10 cellular contexts compared by ENCODE assay signal in the genomic region with DNA sequence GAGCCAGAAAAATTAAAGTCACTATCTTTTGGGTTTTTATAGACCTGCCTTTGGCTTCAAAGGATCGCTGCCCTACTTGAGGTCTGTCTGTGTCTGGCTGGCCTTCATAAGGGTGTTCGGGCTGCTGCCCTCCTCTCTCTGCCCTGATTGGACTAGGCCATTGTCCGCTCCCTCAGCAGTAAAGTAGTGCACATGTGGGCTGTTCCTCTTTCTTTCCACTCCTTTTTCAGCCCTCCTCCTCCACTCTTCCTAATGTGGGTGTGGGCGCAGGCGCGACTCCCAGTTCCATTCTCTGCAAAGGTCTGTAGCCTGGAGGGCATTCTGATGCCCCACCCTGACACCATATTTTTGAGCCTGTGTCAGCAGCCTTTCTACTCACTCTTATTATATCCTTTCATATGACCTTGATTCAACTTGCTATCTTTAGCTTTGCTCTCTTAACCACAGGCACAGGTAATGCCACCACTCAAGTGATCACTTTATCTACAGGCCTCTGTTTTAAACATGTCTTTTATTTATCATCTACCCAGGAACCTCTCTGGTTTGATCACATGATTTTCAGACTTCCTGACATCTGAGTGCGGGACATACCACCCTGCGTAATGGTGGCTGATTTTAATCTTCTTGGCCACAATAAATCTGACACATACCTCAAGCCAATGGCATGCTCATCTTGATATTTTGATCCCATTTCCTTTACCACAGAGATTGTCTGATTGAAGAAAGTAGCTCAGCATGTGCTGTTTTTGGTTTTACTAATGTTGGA.
DNase-seq lines count a peak whose midpoint lies in the region; ATAC-seq, FAIRE-seq and TF ChIP-seq lines count a peak whose summit lies in the region.
"Had no signal": no experiment of that assay in that cellular context is flagged by ENCODE, and none has a peak within 500 bp of the region (broad histone marks: within the 10 kb centered on the region; RNA-seq: fewer than 3 reads in every experiment).

No MANE protein-coding gene starts in this region.

- in situ Hi-C loops in GM13976 (cut with MboI; ENCODE audit: low sequenced_read_pairs, unreplicated experiment) = no loop called here

- H3K4me1 ChIP-seq in keratinocyte (ENCODE audit: control insufficient read depth, extremely low read depth, insufficient read depth, low read length) = peaks cover 73% of the 10 kb centered on the region
- H3K4me1 ChIP-seq in vagina = peaks cover 72% of the 10 kb centered on the region
- H3K4me1 ChIP-seq in esophagus muscularis mucosa = peaks cover 53 to 73% (median 64%) of the 10 kb centered on the region in 4 donors

- H3K27ac ChIP-seq in keratinocyte (ENCODE audit: control insufficient read depth, insufficient read depth, low read length) (peak overlapping the region; percentile 87), vagina (peak overlapping the region; percentile 75), esophagus muscularis mucosa (replicated peaks in 1 of 4) (peak overlapping the region in 2 of 4 donors; percentile 12 to 35)

- H3K27me3 ChIP-seq in keratinocyte (ENCODE audit: control insufficient read depth, extremely low read depth, insufficient read depth, low read length) (no peaks in the 10 kb centered on the region), vagina (no peaks in the 10 kb centered on the region), esophagus muscularis mucosa (no peaks in the 10 kb centered on the region)

- H3K36me3 Mint-ChIP-seq in activated T-helper 17 cell treated with anti-CD3 and anti-CD28 coated beads, Interleukin-2, amount 50 U/mL, for 72 hours (ENCODE audit: low read depth) = no peaks in the 10 kb centered on the region

- TF ChIP-seq POLR2A in vagina (IDR thresholded peaks at IDR 0.05) (no peak), esophagus muscularis mucosa (IDR thresholded peaks at IDR 0.05; ENCODE audit: low read depth) (no peak)

- no peaks in the 10 kb centered on the region for H4K20me1 ChIP-seq in keratinocyte (ENCODE audit: control insufficient read depth, extremely low read depth, insufficient read depth, low read length)

- H3K9me3 ChIP-seq in keratinocyte (ENCODE audit: control insufficient read depth, low read depth, low read length) (no peaks in the 10 kb centered on the region), vagina (no peaks in the 10 kb centered on the region), esophagus muscularis mucosa (no peaks in the 10 kb centered on the region)

- H3K9me1 ChIP-seq in keratinocyte (ENCODE audit: control insufficient read depth, extremely low read depth, insufficient read depth, low read length) = no peaks in the 10 kb centered on the region

- no peaks in the 10 kb centered on the region for H3K79me2 ChIP-seq in keratinocyte (ENCODE audit: control insufficient read depth, insufficient read depth, low read length)

- no peak for TF ChIP-seq CTCF in keratinocyte (optimal IDR thresholded peaks at IDR 0.05 in 1 of 3, IDR thresholded peaks at IDR 0.05 in 1 of 3, conservative IDR thresholded peaks at IDR 0.05 in 1 of 3; ENCODE audit: extremely low read depth in 1 of 3, insufficient read depth in 2 of 3, low read length in 3 of 3)
- no peak for TF ChIP-seq CTCF in vagina (IDR thresholded peaks at IDR 0.05)
- TF ChIP-seq CTCF in GM13976 (IDR thresholded peaks at IDR 0.05; ENCODE audit: borderline replicate concordance, control extremely low read depth, extremely low read depth, insufficient read depth, missing control alignments) = no peak
- TF ChIP-seq CTCF in esophagus muscularis mucosa (IDR thresholded peaks at IDR 0.05) = no peak

- peaks cover 3% of the 10 kb centered on the region for H3K27me3 Mint-ChIP-seq in activated T-helper 17 cell treated with anti-CD3 and anti-CD28 coated beads, Interleukin-2, amount 50 U/mL, for 72 hours

- peak; percentile 23 for DNase-seq in stimulated activated CD4-positive, alpha-beta T cell treated with anti-CD3 and anti-CD28 coated beads, Interleukin-15, amount 100 ng/mL, for 24 hours
- no peak for DNase-seq in stimulated activated CD4-positive, alpha-beta T cell treated with anti-CD3 and anti-CD28 coated beads, Interleukin-12 subunit alpha, Interleukin-12 subunit beta, amount 100 ng/mL, for 4 hours
- DNase-seq in keratinocyte (ENCODE audit: low read depth, low spot score) (peak; percentile 71), vagina (ENCODE audit: extremely low spot score in 2 of 2) (no peak), head of caudate nucleus (no peak), GM13976 (ENCODE audit: low spot score) (no peak), esophagus muscularis mucosa (ENCODE audit: extremely low spot score) (no peak)
- DNase-seq: amygdala, NCI-H1436 treated with DMSO at 0.1 percent for 48 hours had no signal

- no peak overlapping the region for H3K4me3 ChIP-seq in keratinocyte (ENCODE audit: control insufficient read depth in 2 of 3, extremely low read depth in 1 of 3, insufficient read depth in 2 of 3, low read depth in 1 of 3, low read length in 3 of 3)
- H3K4me3 ChIP-seq in vagina = no peak overlapping the region
- no peak overlapping the region for H3K4me3 ChIP-seq in esophagus muscularis mucosa

- dilution Hi-C loops in keratinocyte (cut with MboI; ENCODE audit: extremely low pct_ligation_motif_present, low sequenced_read_pairs) = no loop called here

- H3K4me2 ChIP-seq in keratinocyte (ENCODE audit: control insufficient read depth, extremely low read depth, insufficient read depth, low read depth, low read length) = peak overlapping the region; percentile 79

- peak overlapping the region; percentile 40 for H2AFZ ChIP-seq in keratinocyte (ENCODE audit: control insufficient read depth, low read length)

- peak overlapping the region; percentile 87 for H3K27ac Mint-ChIP-seq in activated T-helper 17 cell treated with anti-CD3 and anti-CD28 coated beads, Interleukin-2, amount 50 U/mL, for 72 hours

- TF ChIP-seq EP300 in esophagus muscularis mucosa (IDR thresholded peaks at IDR 0.05) = no peak

- peak; percentile 82 for FAIRE-seq in keratinocyte (lab: Jason Lieb, UNC)

- peaks cover 41% of the 10 kb centered on the region for H3K4me1 Mint-ChIP-seq in activated T-helper 17 cell treated with anti-CD3 and anti-CD28 coated beads, Interleukin-2, amount 50 U/mL, for 72 hours

- ATAC-seq in activated T-helper 17 cell treated with anti-CD3 and anti-CD28 coated beads, Interleukin-2, amount 50 U/mL, for 72 hours (replicated peaks) = peak; percentile 61

- peak overlapping the region; percentile 67 for H3K4me3 Mint-ChIP-seq in activated T-helper 17 cell treated with anti-CD3 and anti-CD28 coated beads, Interleukin-2, amount 50 U/mL, for 72 hours

- intact Hi-C loops in vagina (cut with DNase I) = no loop called here
- intact Hi-C loops in head of caudate nucleus (cut with DNase I) = no loop called here
- intact Hi-C loops in esophagus muscularis mucosa (cut with DNase I) = no loop called here

- WGBS in esophagus muscularis mucosa = 90% methylated on average over 8 of the region's 8 CpGs

- peaks cover 6% of the 10 kb centered on the region for H3K9me3 Mint-ChIP-seq in activated T-helper 17 cell treated with anti-CD3 and anti-CD28 coated beads, Interleukin-2, amount 50 U/mL, for 72 hours

- peak overlapping the region; percentile 62 for H3K9ac ChIP-seq in keratinocyte (ENCODE audit: control insufficient read depth, extremely low read depth, insufficient read depth, low read length)

- H3K36me3 ChIP-seq in keratinocyte (ENCODE audit: control insufficient read depth in 2 of 2, extremely low read depth in 1 of 2, insufficient read depth in 2 of 2, low read length in 2 of 2) = no peaks in the 10 kb centered on the region
- no peaks in the 10 kb centered on the region for H3K36me3 ChIP-seq in vagina
- H3K36me3 ChIP-seq in esophagus muscularis mucosa = no peaks in the 10 kb centered on the region

Comparison
In these comparisons a context has a peak if more than half of its experiments do, and no peak if none do; other contexts are left out.
1. DNase-seq: peak in stimulated activated CD4-positive, alpha-beta T cell treated with anti-CD3 and anti-CD28 coated beads, Interleukin-15, amount 100 ng/mL, for 24 hours (single experiment) and keratinocyte (single experiment); none in stimulated activated CD4-positive, alpha-beta T cell treated with anti-CD3 and anti-CD28 coated beads, Interleukin-12 subunit alpha, Interleukin-12 subunit beta, amount 100 ng/mL, for 4 hours (single experiment), vagina (0 of 2), head of caudate nucleus (0 of 42), GM13976 (single experiment) and esophagus muscularis mucosa (single experiment).